Comparison of ENCODE assay signal across 1 cellular context in the genomic region with DNA sequence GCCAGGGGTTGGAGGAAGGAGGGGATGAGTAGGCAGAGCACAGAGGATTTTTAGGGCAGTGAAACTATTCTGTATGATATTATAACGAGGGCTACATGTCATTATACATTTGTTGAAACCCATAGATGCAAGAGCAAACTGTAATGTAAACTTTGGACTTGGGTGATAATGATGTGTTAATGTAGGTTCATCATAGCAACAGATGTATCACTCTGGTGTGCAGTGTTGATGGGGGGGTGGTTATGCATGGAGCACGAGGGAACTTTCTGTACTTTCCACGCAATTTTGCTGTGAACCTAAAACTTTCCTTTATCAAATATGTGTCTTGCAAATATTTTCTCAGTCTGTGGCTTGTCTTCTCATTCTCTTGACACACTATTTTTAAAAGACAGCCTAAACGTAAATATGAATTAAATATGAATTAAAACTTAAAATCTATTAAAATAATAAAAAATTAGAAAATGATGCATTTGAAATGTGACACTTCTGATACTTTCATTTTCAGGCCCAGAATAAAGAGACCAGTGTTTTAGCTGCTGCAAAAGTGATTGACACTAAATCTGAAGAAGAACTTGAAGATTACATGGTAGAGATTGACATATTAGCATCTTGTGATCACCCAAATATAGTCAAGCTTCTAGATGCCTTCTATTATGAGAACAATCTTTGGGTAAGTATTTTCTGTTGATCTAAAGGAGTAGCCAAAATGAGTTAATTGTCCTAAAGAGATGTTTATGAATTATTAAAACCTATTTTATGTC.
TF ChIP-seq lines count a peak whose summit lies in the region.

No MANE protein-coding gene starts in this region.

TF ChIP-seq in endothelial cell of umbilical vein, 7 proteins besides CTCF, POLR2A, EP300 and RAD21:
- TF ChIP-seq JUN (IDR thresholded peaks at IDR 0.05; ENCODE audit: borderline replicate concordance, insufficient read depth, insufficient read length, low read depth) (no peak), MYC (IDR thresholded peaks at IDR 0.05; ENCODE audit: low read depth, low read length) (no peak), EZH2 (IDR thresholded peaks at IDR 0.05; ENCODE audit: borderline replicate concordance, low read depth, low read length, severe bottlenecking) (no peak), FOS (IDR thresholded peaks at IDR 0.05; ENCODE audit: borderline replicate concordance, insufficient read depth, low read length) (no peak), POLR2AphosphoS5 (IDR thresholded peaks at IDR 0.05; ENCODE audit: insufficient read depth, low read depth, low read length) (no peak), GATA2 (IDR thresholded peaks at IDR 0.05; ENCODE audit: insufficient read depth, insufficient read length, low read depth, low read length) (no peak)
- TF ChIP-seq, protein P1, sequence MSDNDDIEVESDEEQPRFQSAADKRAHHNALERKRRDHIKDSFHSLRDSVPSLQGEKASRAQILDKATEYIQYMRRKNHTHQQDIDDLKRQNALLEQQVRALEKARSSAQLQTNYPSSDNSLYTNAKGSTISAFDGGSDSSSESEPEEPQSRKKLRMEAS (IDR thresholded peaks at IDR 0.05; ENCODE audit: insufficient read depth, insufficient read length) = no peak
